In genomic region chr12:51000245-51000644, GRCh38 we compare ENCODE assay signal across 17 cellular contexts. TPM values are rescaled to one million over a fixed set of nuclear protein-coding genes. Genes with fewer than 3 reads are reported as not detected.
A peak's percentile ranks its signal among the peaks of the same experiment; 100 is the strongest.
DNase-seq lines count a peak whose midpoint lies in the region; ATAC-seq and TF ChIP-seq lines count a peak whose summit lies in the region.
"Had no signal": no experiment of that assay in that cellular context is flagged by ENCODE, and none has a peak within 500 bp of the region (broad histone marks: within the 10 kb centered on the region; RNA-seq: fewer than 3 reads in every experiment).

No MANE protein-coding gene starts in this region.

- H3K4me3 ChIP-seq in astrocyte of the spinal cord (ENCODE audit: low read depth, low read length), result no peak overlapping the region
- H3K4me3 ChIP-seq: BLaER1 treated with 17β-estradiol and CSF1 and Interleukin-3, amounts not matched to agents 10 nM and 100 nM; mucosa of descending colon had no signal

- in situ Hi-C loops in astrocyte of the spinal cord (cut with HindIII; ENCODE audit: low sequenced_read_pairs), result no loop called here

- no peak for ATAC-seq in GM18873 (IDR thresholded peaks at IDR 0.05; ENCODE audit: low FRiP score, unreplicated experiment)
- no peak for ATAC-seq in GM21381 (IDR thresholded peaks at IDR 0.05; ENCODE audit: unreplicated experiment)
- ATAC-seq: mucosa of descending colon had no signal

- no peak for TF ChIP-seq CTCF in astrocyte of the spinal cord (IDR thresholded peaks at IDR 0.05; ENCODE audit: low read depth, low read length)

- peak; percentile 19 for DNase-seq in stimulated activated CD4-positive, alpha-beta T cell treated with anti-CD3 and anti-CD28 coated beads, Interleukin-15, amount 100 ng/mL, for 24 hours
- no peak for DNase-seq in stimulated activated CD4-positive, alpha-beta T cell treated with anti-CD3 and anti-CD28 coated beads, Interleukin-4, amount 100 ng/mL, for 4 hours
- DNase-seq in HT1080 (ENCODE audit: low read depth) (peak; percentile 66), astrocyte of the spinal cord (ENCODE audit: low read depth, low spot score) (peak; percentile 13), stromal cell of bone marrow (ENCODE audit: low read depth) (peak; percentile 18), HUDEP-2 (lab: John Stamatoyannopoulos, UW; ENCODE audit: unreplicated experiment in 76 of 76) (no peak)
- DNase-seq: cerebellar nuclear complex, DMS53, kidney, mucosa of descending colon, NCI-H2081, NCI-H748 treated with DMSO at 0.1 percent for 48 hours, nucleus accumbens, substantia nigra had no signal

RNA-seq across cellular contexts. Expression of gene SLC11A2, which starts 25.9 kb away (rescaled TPM):
- total RNA-seq in HT1080 (2014; rRNA removed; shearing (Covaris generic)), result 22.5 and 31.8 TPM in 2 replicates
- 19.1 and 19.7 TPM in 2 replicates for polyA plus RNA-seq in HT1080 (2015; cell fraction: cytosol; rRNA removed)
- 49.9 and 50.7 TPM in 2 replicates for polyA plus RNA-seq in HT1080 (2015; cell fraction: nucleus; rRNA removed)

RNA-seq across cellular contexts. Expression of gene LETMD1, which starts 47.9 kb away (rescaled TPM):
- total RNA-seq in HT1080 (2014; rRNA removed; shearing (Covaris generic)), result 24.4 and 31.6 TPM in 2 replicates
- 56.1 and 63.0 TPM in 2 replicates for polyA plus RNA-seq in HT1080 (2015; cell fraction: cytosol; rRNA removed)
- 143 and 167 TPM in 2 replicates for polyA plus RNA-seq in HT1080 (2015; cell fraction: nucleus; rRNA removed)

RNA-seq across cellular contexts. Expression of gene HIGD1C, which starts 47.9 kb away (rescaled TPM):
- total RNA-seq in HT1080 (2014; rRNA removed; shearing (Covaris generic)), result not detected in 2 replicates
- not detected in 2 replicates for polyA plus RNA-seq in HT1080 (2015; cell fraction: cytosol; rRNA removed)
- polyA plus RNA-seq in HT1080 (2015; cell fraction: nucleus; rRNA removed), result not detected in 2 replicates
- total RNA-seq: kidney, mucosa of descending colon had no signal

Comparison
In these comparisons a context has a peak if more than half of its experiments do, and no peak if none do; other contexts are left out.
1. DNase-seq: peak in stimulated activated CD4-positive, alpha-beta T cell treated with anti-CD3 and anti-CD28 coated beads, Interleukin-15, amount 100 ng/mL, for 24 hours (single experiment), HT1080 (single experiment), astrocyte of the spinal cord (single experiment) and stromal cell of bone marrow (single experiment); none in stimulated activated CD4-positive, alpha-beta T cell treated with anti-CD3 and anti-CD28 coated beads, Interleukin-4, amount 100 ng/mL, for 4 hours (0 of 2) and HUDEP-2 (0 of 76).